In genomic region chr11:64318694-64319420, GRCh38 we compare ENCODE assay signal across 8 cellular contexts. TPM values are rescaled to one million over a fixed set of nuclear protein-coding genes. Genes with fewer than 3 reads are reported as not detected.
A peak's percentile ranks its signal among the peaks of the same experiment; 100 is the strongest.
DNase-seq lines count a peak whose midpoint lies in the region; ATAC-seq, FAIRE-seq and TF ChIP-seq lines count a peak whose summit lies in the region.

No MANE protein-coding gene starts in this region.

- peaks cover 15% of the 10 kb centered on the region for H3K79me2 ChIP-seq in HepG2 (ENCODE audit: insufficient read depth, low read length)

- H3K9me3 ChIP-seq in HepG2 (ENCODE audit: low read length) (no peaks in the 10 kb centered on the region), tibial artery (no peaks in the 10 kb centered on the region)

- TF ChIP-seq RAD21 in HepG2 (CRISPR knock-in tag; IDR thresholded peaks at IDR 0.05): no peak

- peak overlapping the region; percentile 99 for H3K4me2 ChIP-seq in HepG2 (ENCODE audit: low read depth, low read length)

- TF ChIP-seq EP300 in HepG2 (IDR thresholded peaks at IDR 0.05; ENCODE audit: low read depth in 2 of 2, low read length in 2 of 2) (no peak), HepG2 (CRISPR knock-in tag; IDR thresholded peaks at IDR 0.05; ENCODE audit: borderline replicate concordance) (no peak)

- 10% methylated on average over 18 of the region's 18 CpGs for WGBS in HepG2 (ENCODE audit: low lambda C conversion rate)

- H3K4me3 ChIP-seq in HepG2 (replicated peaks in 1 of 3; ENCODE audit: insufficient read depth in 1 of 3, low read depth in 2 of 3, low read length in 3 of 3) (peak overlapping the region; percentile 97 to 99 (median 99)), tibial artery (peak overlapping the region; percentile 85 to 93)

- H3K27me3 Mint-ChIP-seq in activated CD4-positive, alpha-beta T cell treated with anti-CD3 and anti-CD28 coated beads, Interleukin-2, amount 10 ng/mL, durations not matched to agents 7 days and 5 days: no peaks in the 10 kb centered on the region

- FAIRE-seq in HepG2 (lab: Jason Lieb, UNC): no peak

- in situ Hi-C loops in HepG2 (cut with HindIII; ENCODE audit: extremely low pct_ligation_motif_present, low pct_unique_long_range_greater_than_20kb): no loop called here

- H2AFZ ChIP-seq in HepG2 (ENCODE audit: low read length): no peak overlapping the region

- DNase-seq in activated CD4-positive, alpha-beta T cell treated with anti-CD3 and anti-CD28 coated beads, Interleukin-2, amount 10 ng/mL, durations not matched to agents 7 days and 5 days: no peak
- no peak for DNase-seq in activated CD4-positive, alpha-beta T cell treated with anti-CD3 and anti-CD28 coated beads for 4 hours
- DNase-seq in HepG2 (ENCODE audit: low spot score) (no peak), tibial artery (no peak), DMS 273 (lab: John Stamatoyannopoulos, UW; ENCODE audit: unreplicated experiment) (no peak), AML-193 (lab: John Stamatoyannopoulos, UW) (no peak)

- H3K4me1 Mint-ChIP-seq in activated CD4-positive, alpha-beta T cell treated with anti-CD3 and anti-CD28 coated beads, Interleukin-2, amount 10 ng/mL, durations not matched to agents 7 days and 5 days: peaks cover 33% of the 10 kb centered on the region

- H3K4me1 ChIP-seq in HepG2 (ENCODE audit: insufficient read depth, low read length) (peaks cover 22% of the 10 kb centered on the region), tibial artery (peaks cover 0 to 33% (median 22%) of the 10 kb centered on the region in 4 donors)

- intact Hi-C loops in HepG2 (cut with micrococcal nuclease; ENCODE audit: unreplicated experiment) (no loop called here), tibial artery (cut with DNase I; ENCODE audit: low total_unique reads) (loop anchor here (2.0 kb wide), 1 partner anchor 36 kb away; no protein-coding TSS in a partner anchor)

- no peaks in the 10 kb centered on the region; a peak in 1 of 5 replicates for H3K27me3 ChIP-seq in HepG2 (ENCODE audit: control insufficient read depth in 1 of 2, insufficient read depth in 2 of 2, low read length in 2 of 2)
- no peaks in the 10 kb centered on the region for H3K27me3 ChIP-seq in tibial artery

- peaks cover 26% of the 10 kb centered on the region for H3K36me3 Mint-ChIP-seq in activated CD4-positive, alpha-beta T cell treated with anti-CD3 and anti-CD28 coated beads, Interleukin-2, amount 10 ng/mL, durations not matched to agents 7 days and 5 days (ENCODE audit: low read depth)

- H3K9me3 Mint-ChIP-seq in activated CD4-positive, alpha-beta T cell treated with anti-CD3 and anti-CD28 coated beads, Interleukin-2, amount 10 ng/mL, durations not matched to agents 7 days and 5 days: no peaks in the 10 kb centered on the region

- peak overlapping the region; percentile 94 for H3K9ac ChIP-seq in HepG2 (ENCODE audit: insufficient read depth, low read depth, low read length)

- H3K4me3 Mint-ChIP-seq in activated CD4-positive, alpha-beta T cell treated with anti-CD3 and anti-CD28 coated beads, Interleukin-2, amount 10 ng/mL, durations not matched to agents 7 days and 5 days: peak overlapping the region; percentile 94

- H3K27ac ChIP-seq in angular gyrus (ENCODE audit: low read depth, low read length): peak overlapping the region; percentile 100
- peak overlapping the region; percentile 98 for H3K27ac ChIP-seq in HepG2 (ENCODE audit: extremely low read length, insufficient read depth, low read length)
- H3K27ac ChIP-seq in tibial artery: peak overlapping the region; percentile 95 to 97

- CTCF ChIA-PET in activated CD4-positive, alpha-beta T cell treated with anti-CD3 and anti-CD28 coated beads, Interleukin-2, amount 10 ng/mL, durations not matched to agents 7 days and 5 days (lab: Charles Lee): interaction anchor here (0.6 to 5.0 kb wide), 10 partner anchors 13 to 133 kb away, joined by 3 to 54 read pairs (median 10); partner anchors contain the start of genes ESRRA, FERMT3 and STIP1
- CTCF ChIA-PET in HepG2 (lab: Yijun Ruan, JAX; ENCODE audit: low intra/inter-chr PET ratio, low total read pairs): no interaction called here

- H3K27ac Mint-ChIP-seq in activated CD4-positive, alpha-beta T cell treated with anti-CD3 and anti-CD28 coated beads, Interleukin-2, amount 10 ng/mL, durations not matched to agents 7 days and 5 days: peak overlapping the region; percentile 99

- H3K36me3 ChIP-seq in HepG2 (replicated peaks in 1 of 2; ENCODE audit: control insufficient read depth in 1 of 2, insufficient read depth in 2 of 2, low read length in 2 of 2) (peaks cover 1 to 33% of the 10 kb centered on the region in 2 experiments; a peak in 3 of 5 replicates), tibial artery (peaks cover 8 to 55% (median 20%) of the 10 kb centered on the region in 3 donors)

- ATAC-seq in HepG2 (no peak), HG03520 (IDR thresholded peaks at IDR 0.05; ENCODE audit: unreplicated experiment) (no peak)

- TF ChIP-seq CTCF in HepG2 (CRISPR knock-in tag; IDR thresholded peaks at IDR 0.05): no peak
- no peak for TF ChIP-seq CTCF in tibial artery (IDR thresholded peaks at IDR 0.05)

- POLR2A ChIA-PET in activated CD4-positive, alpha-beta T cell treated with anti-CD3 and anti-CD28 coated beads, Interleukin-2, amount 10 ng/mL, durations not matched to agents 7 days and 5 days (lab: Charles Lee): no interaction called here
- POLR2A ChIA-PET in HepG2 (lab: Yijun Ruan, JAX): interaction anchor here (0.9 to 4.5 kb wide), 8 partner anchors 13 to 132 kb away, joined by 3 to 103 read pairs (median 23); partner anchors contain the start of genes ESRRA and STIP1

- H4K20me1 ChIP-seq in HepG2 (ENCODE audit: insufficient read depth, low read length): no peaks in the 10 kb centered on the region

- TF ChIP-seq POLR2A in HepG2 (IDR thresholded peaks at IDR 0.05; ENCODE audit: insufficient read depth in 1 of 2, low read depth in 2 of 2, low read length in 2 of 2): no peak

- BruUV-seq in HepG2 (replicated peaks; lab: Mats Ljungman, UMichigan): no TSS peak

RNA-seq across cellular contexts. Expression of gene PRDX5, which starts 0.9 kb away (rescaled TPM):
- total RNA-seq in activated CD4-positive, alpha-beta T cell treated with anti-CD3 and anti-CD28 coated beads, Interleukin-2, amount 10 ng/mL, durations not matched to agents 7 days and 5 days: 100 to 1,000 TPM in 1 of 2 experiments, 10 to 100 TPM in 1; 97.4 to 106 TPM
- 215 and 266 TPM in 2 replicates for total RNA-seq in HepG2 (2016; rRNA removed; fragmentation: Illumina TruSeq; extraction: Trizol)
- total RNA-seq in HepG2 (2016; cell fraction: cytosol; rRNA removed; fragmentation: Illumina TruSeq; extraction: Trizol; ENCODE audit: low read depth): 189 and 238 TPM in 2 replicates
- 225 and 290 TPM in 2 replicates for total RNA-seq in HepG2 (2016; cell fraction: insoluble cytoplasmic fraction; rRNA removed; fragmentation: Illumina TruSeq; extraction: Trizol)
- total RNA-seq in HepG2 (2016; cell fraction: membrane; rRNA removed; fragmentation: Illumina TruSeq; extraction: Trizol): 184 and 217 TPM in 2 replicates
- total RNA-seq in HepG2 (2016; cell fraction: nucleus; rRNA removed; fragmentation: Illumina TruSeq; extraction: Trizol): 61.4 and 65.1 TPM in 2 replicates
- polyA plus RNA-seq in HepG2 (2011; rRNA removed): 288 and 311 TPM in 2 replicates
- 480 and 511 TPM in 2 replicates for polyA plus RNA-seq in HepG2 (2011; cell fraction: cytosol; rRNA removed)
- polyA plus RNA-seq in HepG2 (2011; cell fraction: nucleus; rRNA removed): 86.1 and 95.5 TPM in 2 replicates
- polyA plus RNA-seq in HepG2 (2012): 188 and 213 TPM in 2 replicates
- polyA plus RNA-seq in HepG2 (2016; cell fraction: cytosol; fragmentation: Illumina TruSeq; extraction: Trizol; ENCODE audit: low read depth): 258 and 314 TPM in 2 replicates
- 351 and 378 TPM in 2 replicates for polyA plus RNA-seq in HepG2 (2016; cell fraction: insoluble cytoplasmic fraction; fragmentation: Illumina TruSeq; extraction: Trizol; ENCODE audit: low read depth)
- 187 and 232 TPM in 2 replicates for polyA plus RNA-seq in HepG2 (2016; cell fraction: membrane; fragmentation: Illumina TruSeq; extraction: Trizol; ENCODE audit: low read depth)
- 155 and 156 TPM in 2 replicates for polyA plus RNA-seq in HepG2 (2016; cell fraction: nucleus; fragmentation: Illumina TruSeq; extraction: Trizol; ENCODE audit: insufficient read depth, low read depth)
- polyA minus RNA-seq in HepG2 (2011; rRNA and poly(A)+ RNA removed; ENCODE audit: low replicate concordance): 66.0 and 255 TPM in 2 replicates
- 56.2 and 60.1 TPM in 2 replicates for polyA minus RNA-seq in HepG2 (2011; cell fraction: cytosol; rRNA and poly(A)+ RNA removed)
- 17.0 and 18.0 TPM in 2 replicates for polyA minus RNA-seq in HepG2 (2011; cell fraction: nucleus; rRNA and poly(A)+ RNA removed)

RNA-seq across cellular contexts. Expression of gene TRMT112, which starts 1.5 kb away (rescaled TPM):
- total RNA-seq in activated CD4-positive, alpha-beta T cell treated with anti-CD3 and anti-CD28 coated beads, Interleukin-2, amount 10 ng/mL, durations not matched to agents 7 days and 5 days: 100 to 1,000 TPM; 160 to 171 TPM
- 409 and 492 TPM in 2 replicates for total RNA-seq in HepG2 (2016; rRNA removed; fragmentation: Illumina TruSeq; extraction: Trizol)
- 143 and 170 TPM in 2 replicates for total RNA-seq in HepG2 (2016; cell fraction: cytosol; rRNA removed; fragmentation: Illumina TruSeq; extraction: Trizol; ENCODE audit: low read depth)
- 431 and 531 TPM in 2 replicates for total RNA-seq in HepG2 (2016; cell fraction: insoluble cytoplasmic fraction; rRNA removed; fragmentation: Illumina TruSeq; extraction: Trizol)
- 166 and 190 TPM in 2 replicates for total RNA-seq in HepG2 (2016; cell fraction: membrane; rRNA removed; fragmentation: Illumina TruSeq; extraction: Trizol)
- 130 and 144 TPM in 2 replicates for total RNA-seq in HepG2 (2016; cell fraction: nucleus; rRNA removed; fragmentation: Illumina TruSeq; extraction: Trizol)
- polyA plus RNA-seq in HepG2 (2011; rRNA removed): 151 and 186 TPM in 2 replicates
- 301 and 330 TPM in 2 replicates for polyA plus RNA-seq in HepG2 (2011; cell fraction: cytosol; rRNA removed)
- polyA plus RNA-seq in HepG2 (2011; cell fraction: nucleus; rRNA removed): 78.5 and 80.8 TPM in 2 replicates
- 233 and 237 TPM in 2 replicates for polyA plus RNA-seq in HepG2 (2012)
- polyA plus RNA-seq in HepG2 (2016; cell fraction: cytosol; fragmentation: Illumina TruSeq; extraction: Trizol; ENCODE audit: low read depth): 138 and 154 TPM in 2 replicates
- 410 and 435 TPM in 2 replicates for polyA plus RNA-seq in HepG2 (2016; cell fraction: insoluble cytoplasmic fraction; fragmentation: Illumina TruSeq; extraction: Trizol; ENCODE audit: low read depth)
- 153 and 156 TPM in 2 replicates for polyA plus RNA-seq in HepG2 (2016; cell fraction: membrane; fragmentation: Illumina TruSeq; extraction: Trizol; ENCODE audit: low read depth)
- polyA plus RNA-seq in HepG2 (2016; cell fraction: nucleus; fragmentation: Illumina TruSeq; extraction: Trizol; ENCODE audit: insufficient read depth, low read depth): 204 and 210 TPM in 2 replicates
- polyA minus RNA-seq in HepG2 (2011; rRNA and poly(A)+ RNA removed; ENCODE audit: low replicate concordance): 77.3 and 151 TPM in 2 replicates
- polyA minus RNA-seq in HepG2 (2011; cell fraction: cytosol; rRNA and poly(A)+ RNA removed): 51.7 and 73.4 TPM in 2 replicates
- 24.2 and 30.1 TPM in 2 replicates for polyA minus RNA-seq in HepG2 (2011; cell fraction: nucleus; rRNA and poly(A)+ RNA removed)

RNA-seq across cellular contexts. Expression of gene ESRRA, which starts 13.5 kb away (rescaled TPM):
- total RNA-seq in activated CD4-positive, alpha-beta T cell treated with anti-CD3 and anti-CD28 coated beads, Interleukin-2, amount 10 ng/mL, durations not matched to agents 7 days and 5 days: 10 to 100 TPM; 24.8 to 32.0 TPM
- 28.3 and 36.3 TPM in 2 replicates for total RNA-seq in HepG2 (2016; rRNA removed; fragmentation: Illumina TruSeq; extraction: Trizol)
- total RNA-seq in HepG2 (2016; cell fraction: cytosol; rRNA removed; fragmentation: Illumina TruSeq; extraction: Trizol; ENCODE audit: low read depth): 21.0 and 23.1 TPM in 2 replicates
- total RNA-seq in HepG2 (2016; cell fraction: insoluble cytoplasmic fraction; rRNA removed; fragmentation: Illumina TruSeq; extraction: Trizol): 26.0 and 36.9 TPM in 2 replicates
- total RNA-seq in HepG2 (2016; cell fraction: membrane; rRNA removed; fragmentation: Illumina TruSeq; extraction: Trizol): 46.3 and 50.0 TPM in 2 replicates
- total RNA-seq in HepG2 (2016; cell fraction: nucleus; rRNA removed; fragmentation: Illumina TruSeq; extraction: Trizol): 18.8 and 23.8 TPM in 2 replicates
- polyA plus RNA-seq in HepG2 (2011; rRNA removed): 18.1 and 24.3 TPM in 2 replicates
- polyA plus RNA-seq in HepG2 (2011; cell fraction: cytosol; rRNA removed): 23.6 and 37.4 TPM in 2 replicates
- polyA plus RNA-seq in HepG2 (2011; cell fraction: nucleus; rRNA removed): 31.2 and 32.0 TPM in 2 replicates
- polyA plus RNA-seq in HepG2 (2012): 15.3 and 20.7 TPM in 2 replicates
- 15.0 and 16.3 TPM in 2 replicates for polyA plus RNA-seq in HepG2 (2016; cell fraction: cytosol; fragmentation: Illumina TruSeq; extraction: Trizol; ENCODE audit: low read depth)
- polyA plus RNA-seq in HepG2 (2016; cell fraction: insoluble cytoplasmic fraction; fragmentation: Illumina TruSeq; extraction: Trizol; ENCODE audit: low read depth): 19.1 and 21.1 TPM in 2 replicates
- polyA plus RNA-seq in HepG2 (2016; cell fraction: membrane; fragmentation: Illumina TruSeq; extraction: Trizol; ENCODE audit: low read depth): 25.2 and 26.9 TPM in 2 replicates
- polyA plus RNA-seq in HepG2 (2016; cell fraction: nucleus; fragmentation: Illumina TruSeq; extraction: Trizol; ENCODE audit: insufficient read depth, low read depth): 37.3 and 45.3 TPM in 2 replicates
- 28.9 and 57.4 TPM in 2 replicates for polyA minus RNA-seq in HepG2 (2011; rRNA and poly(A)+ RNA removed; ENCODE audit: low replicate concordance)
- 13.1 and 14.8 TPM in 2 replicates for polyA minus RNA-seq in HepG2 (2011; cell fraction: cytosol; rRNA and poly(A)+ RNA removed)
- polyA minus RNA-seq in HepG2 (2011; cell fraction: nucleus; rRNA and poly(A)+ RNA removed): 10.8 and 12.1 TPM in 2 replicates

RNA-seq across cellular contexts. Expression of gene CATSPERZ, which starts 18.7 kb away (rescaled TPM):
- total RNA-seq in activated CD4-positive, alpha-beta T cell treated with anti-CD3 and anti-CD28 coated beads, Interleukin-2, amount 10 ng/mL, durations not matched to agents 7 days and 5 days: not detected
- total RNA-seq in HepG2 (2016; rRNA removed; fragmentation: Illumina TruSeq; extraction: Trizol): 0.22 and 0.73 TPM in 2 replicates
- total RNA-seq in HepG2 (2016; cell fraction: cytosol; rRNA removed; fragmentation: Illumina TruSeq; extraction: Trizol; ENCODE audit: low read depth): not detected in 2 replicates
- 0.49 and 0.52 TPM in 2 replicates for total RNA-seq in HepG2 (2016; cell fraction: insoluble cytoplasmic fraction; rRNA removed; fragmentation: Illumina TruSeq; extraction: Trizol)
- total RNA-seq in HepG2 (2016; cell fraction: membrane; rRNA removed; fragmentation: Illumina TruSeq; extraction: Trizol): 0.34 TPM in 1 of 2 replicates, not detected in the other
- not detected in 2 replicates for total RNA-seq in HepG2 (2016; cell fraction: nucleus; rRNA removed; fragmentation: Illumina TruSeq; extraction: Trizol)
- 0.16 and 0.48 TPM in 2 replicates for polyA plus RNA-seq in HepG2 (2011; rRNA removed)
- polyA plus RNA-seq in HepG2 (2011; cell fraction: cytosol; rRNA removed): 0.26 and 0.66 TPM in 2 replicates
- polyA plus RNA-seq in HepG2 (2011; cell fraction: nucleus; rRNA removed): 0.38 TPM in 1 of 2 replicates, not detected in the other
- 0.23 TPM in 1 of 2 replicates, not detected in the other for polyA plus RNA-seq in HepG2 (2012)
- 0.15 and 0.65 TPM in 2 replicates for polyA plus RNA-seq in HepG2 (2016; cell fraction: cytosol; fragmentation: Illumina TruSeq; extraction: Trizol; ENCODE audit: low read depth)
- 0.59 TPM in 1 of 2 replicates, not detected in the other for polyA plus RNA-seq in HepG2 (2016; cell fraction: insoluble cytoplasmic fraction; fragmentation: Illumina TruSeq; extraction: Trizol; ENCODE audit: low read depth)
- 0.44 TPM in 1 of 2 replicates, not detected in the other for polyA plus RNA-seq in HepG2 (2016; cell fraction: membrane; fragmentation: Illumina TruSeq; extraction: Trizol; ENCODE audit: low read depth)
- polyA plus RNA-seq in HepG2 (2016; cell fraction: nucleus; fragmentation: Illumina TruSeq; extraction: Trizol; ENCODE audit: insufficient read depth, low read depth): 1.2 TPM in 1 of 2 replicates, not detected in the other
- 0.42 TPM in 1 of 2 replicates, not detected in the other for polyA minus RNA-seq in HepG2 (2011; rRNA and poly(A)+ RNA removed; ENCODE audit: low replicate concordance)
- polyA minus RNA-seq in HepG2 (2011; cell fraction: cytosol; rRNA and poly(A)+ RNA removed): not detected in 2 replicates
- not detected in 2 replicates for polyA minus RNA-seq in HepG2 (2011; cell fraction: nucleus; rRNA and poly(A)+ RNA removed)

RNA-seq across cellular contexts. Expression of gene CCDC88B, which starts 21.1 kb away (rescaled TPM):
- total RNA-seq in activated CD4-positive, alpha-beta T cell treated with anti-CD3 and anti-CD28 coated beads, Interleukin-2, amount 10 ng/mL, durations not matched to agents 7 days and 5 days: 100 to 1,000 TPM; 103 to 127 TPM
- total RNA-seq in HepG2 (2016; rRNA removed; fragmentation: Illumina TruSeq; extraction: Trizol): 4.8 and 5.2 TPM in 2 replicates
- 0.79 and 2.6 TPM in 2 replicates for total RNA-seq in HepG2 (2016; cell fraction: cytosol; rRNA removed; fragmentation: Illumina TruSeq; extraction: Trizol; ENCODE audit: low read depth)
- total RNA-seq in HepG2 (2016; cell fraction: insoluble cytoplasmic fraction; rRNA removed; fragmentation: Illumina TruSeq; extraction: Trizol): 4.5 and 6.0 TPM in 2 replicates
- 2.3 and 3.5 TPM in 2 replicates for total RNA-seq in HepG2 (2016; cell fraction: membrane; rRNA removed; fragmentation: Illumina TruSeq; extraction: Trizol)
- 1.6 and 4.1 TPM in 2 replicates for total RNA-seq in HepG2 (2016; cell fraction: nucleus; rRNA removed; fragmentation: Illumina TruSeq; extraction: Trizol)
- polyA plus RNA-seq in HepG2 (2011; rRNA removed): 3.6 and 5.2 TPM in 2 replicates
- polyA plus RNA-seq in HepG2 (2011; cell fraction: cytosol; rRNA removed): 3.3 and 7.3 TPM in 2 replicates
- 5.2 and 5.4 TPM in 2 replicates for polyA plus RNA-seq in HepG2 (2011; cell fraction: nucleus; rRNA removed)
- polyA plus RNA-seq in HepG2 (2012): 3.7 and 4.5 TPM in 2 replicates
- 2.2 and 3.7 TPM in 2 replicates for polyA plus RNA-seq in HepG2 (2016; cell fraction: cytosol; fragmentation: Illumina TruSeq; extraction: Trizol; ENCODE audit: low read depth)
- 5.2 and 6.7 TPM in 2 replicates for polyA plus RNA-seq in HepG2 (2016; cell fraction: insoluble cytoplasmic fraction; fragmentation: Illumina TruSeq; extraction: Trizol; ENCODE audit: low read depth)
- 1.4 and 2.3 TPM in 2 replicates for polyA plus RNA-seq in HepG2 (2016; cell fraction: membrane; fragmentation: Illumina TruSeq; extraction: Trizol; ENCODE audit: low read depth)
- polyA plus RNA-seq in HepG2 (2016; cell fraction: nucleus; fragmentation: Illumina TruSeq; extraction: Trizol; ENCODE audit: insufficient read depth, low read depth): 3.9 and 4.5 TPM in 2 replicates
- 2.7 and 7.5 TPM in 2 replicates for polyA minus RNA-seq in HepG2 (2011; rRNA and poly(A)+ RNA removed; ENCODE audit: low replicate concordance)
- polyA minus RNA-seq in HepG2 (2011; cell fraction: cytosol; rRNA and poly(A)+ RNA removed): 1.1 and 1.8 TPM in 2 replicates
- polyA minus RNA-seq in HepG2 (2011; cell fraction: nucleus; rRNA and poly(A)+ RNA removed): 1.5 and 3.2 TPM in 2 replicates
